Comparison of ENCODE assay signal across 16 cellular contexts in genomic region chr21:33977721-33978369, GRCh38.
DNase-seq lines count a peak whose midpoint lies in the region; ATAC-seq and TF ChIP-seq lines count a peak whose summit lies in the region.
"Had no signal": no experiment of that assay in that cellular context is flagged by ENCODE, and none has a peak within 500 bp of the region (broad histone marks: within the 10 kb centered on the region; RNA-seq: fewer than 3 reads in every experiment).

No MANE protein-coding gene starts in this region.

- H3K9me3 ChIP-seq in colonic mucosa (no peaks in the 10 kb centered on the region), skeletal muscle tissue (ENCODE audit: control insufficient read depth in 3 of 3, low read length in 3 of 3) (no peaks in the 10 kb centered on the region)
- H3K9me3 ChIP-seq: HAP-1 had no signal

- H3K36me3 ChIP-seq in colonic mucosa = no peaks in the 10 kb centered on the region
- H3K36me3 ChIP-seq in skeletal muscle tissue (ENCODE audit: control insufficient read depth in 3 of 3, insufficient read depth in 3 of 3, low read length in 3 of 3) = no peaks in the 10 kb centered on the region
- H3K36me3 ChIP-seq: HAP-1 had no signal

- DNase-seq in activated T-cell treated with anti-CD3 and anti-CD28 coated beads, Interleukin-2, amount 50 U/mL, for 24 hours = no peak
- no peak for DNase-seq in activated T-cell treated with anti-CD3 and anti-CD28 coated beads, Interleukin-2, amount 50 U/mL, for 4 hours
- DNase-seq in RWPE1 (ENCODE audit: low spot score) = no peak
- DNase-seq in colonic mucosa = peak; percentile 11
- no peak for DNase-seq in NOMO-1 (lab: John Stamatoyannopoulos, UW; ENCODE audit: unreplicated experiment in 2 of 2)
- no peak for DNase-seq in RPMI8226
- DNase-seq: activated CD4-positive, alpha-beta T cell treated with anti-CD3 and anti-CD28 coated beads for 1 hour; amniotic stem cell; DMS79 treated with DMSO at 0.1 percent for 48 hours; KG1; NCI-H2029; NCI-H774; small intestine had no signal

- CTCF ChIA-PET in RWPE1 (lab: Yijun Ruan, JAX) = interaction anchor here (0.5 to 1.0 kb wide), 2 partner anchors 54 to 55 kb away, joined by 4 to 5 read pairs; no protein-coding TSS in a partner anchor

- peak overlapping the region; percentile 100 for H3K27ac Mint-ChIP-seq in activated T-cell treated with anti-CD3 and anti-CD28 coated beads, Interleukin-2, amount 50 U/mL, for 24 hours

- H3K9ac ChIP-seq in colonic mucosa (ENCODE audit: low read depth in 2 of 2, low read length in 2 of 2) (no peak overlapping the region), skeletal muscle tissue (ENCODE audit: low read depth in 1 of 3, low read length in 3 of 3) (peak overlapping the region in 1 of 3 donors; percentile 62)

- H3K4me3 ChIP-seq in colonic mucosa (no peak overlapping the region), skeletal muscle tissue (ENCODE audit: low read length in 3 of 3) (peak overlapping the region in 1 of 3 donors; percentile 60)
- H3K4me3 ChIP-seq: HAP-1 had no signal

- no peak overlapping the region for H3K4me3 Mint-ChIP-seq in activated T-cell treated with anti-CD3 and anti-CD28 coated beads, Interleukin-2, amount 50 U/mL, for 24 hours
- H3K4me3 Mint-ChIP-seq in activated T-cell treated with anti-CD3 and anti-CD28 coated beads, Interleukin-2, amount 50 U/mL, for 4 hours = no peak overlapping the region

- POLR2A ChIA-PET in RWPE1 (lab: Yijun Ruan, JAX; ENCODE audit: low non-redundant PET) = no interaction called here

- peaks cover 77% of the 10 kb centered on the region for H3K4me1 Mint-ChIP-seq in activated T-cell treated with anti-CD3 and anti-CD28 coated beads, Interleukin-2, amount 50 U/mL, for 24 hours (ENCODE audit: low read depth)
- peaks cover 52% of the 10 kb centered on the region for H3K4me1 Mint-ChIP-seq in activated T-cell treated with anti-CD3 and anti-CD28 coated beads, Interleukin-2, amount 50 U/mL, for 4 hours (ENCODE audit: low read depth)

- no peak for TF ChIP-seq CTCF in RWPE1 (conservative IDR thresholded peaks at IDR 0.05; ENCODE audit: low read depth)
- TF ChIP-seq CTCF in colonic mucosa (IDR thresholded peaks at IDR 0.05) = no peak

- H3K36me3 Mint-ChIP-seq in activated T-cell treated with anti-CD3 and anti-CD28 coated beads, Interleukin-2, amount 50 U/mL, for 24 hours (ENCODE audit: low read depth) = peaks cover 3% of the 10 kb centered on the region
- peaks cover 3% of the 10 kb centered on the region for H3K36me3 Mint-ChIP-seq in activated T-cell treated with anti-CD3 and anti-CD28 coated beads, Interleukin-2, amount 50 U/mL, for 4 hours (ENCODE audit: insufficient read depth)

- H3K27me3 ChIP-seq in colonic mucosa = no peaks in the 10 kb centered on the region
- no peaks in the 10 kb centered on the region for H3K27me3 ChIP-seq in skeletal muscle tissue (ENCODE audit: control insufficient read depth in 3 of 3, insufficient read depth in 3 of 3, low read length in 3 of 3)

- peaks cover 7% of the 10 kb centered on the region for H3K4me1 ChIP-seq in colonic mucosa
- peaks cover 14 to 33% (median 16%) of the 10 kb centered on the region in 3 donors for H3K4me1 ChIP-seq in skeletal muscle tissue (ENCODE audit: control insufficient read depth in 3 of 3, insufficient read depth in 3 of 3, low read length in 3 of 3)

- no peaks in the 10 kb centered on the region for H3K27me3 Mint-ChIP-seq in activated T-cell treated with anti-CD3 and anti-CD28 coated beads, Interleukin-2, amount 50 U/mL, for 24 hours
- H3K27me3 Mint-ChIP-seq in activated T-cell treated with anti-CD3 and anti-CD28 coated beads, Interleukin-2, amount 50 U/mL, for 4 hours (ENCODE audit: low read depth) = no peaks in the 10 kb centered on the region

- no peak for ATAC-seq in activated T-cell treated with anti-CD3 and anti-CD28 coated beads, Interleukin-2, amount 50 U/mL, for 4 hours
- no peak for ATAC-seq in GM21786 (IDR thresholded peaks at IDR 0.05; ENCODE audit: unreplicated experiment)

- H3K9me3 Mint-ChIP-seq in activated T-cell treated with anti-CD3 and anti-CD28 coated beads, Interleukin-2, amount 50 U/mL, for 24 hours = no peaks in the 10 kb centered on the region
- H3K9me3 Mint-ChIP-seq in activated T-cell treated with anti-CD3 and anti-CD28 coated beads, Interleukin-2, amount 50 U/mL, for 4 hours = no peaks in the 10 kb centered on the region

- intact Hi-C loops in colonic mucosa (cut with DNase I) = no loop called here

- peak overlapping the region; percentile 43 for H3K27ac ChIP-seq in RWPE1
- H3K27ac ChIP-seq in colonic mucosa = no peak overlapping the region
- peak overlapping the region; percentile 88 for H3K27ac ChIP-seq in skeletal muscle tissue (ENCODE audit: low read depth, low read length)
